In genomic region chr6:27829453-27830211, GRCh38 we compare ENCODE assay signal across 9 cellular contexts.
DNase-seq lines count a peak whose midpoint lies in the region; ATAC-seq, FAIRE-seq and TF ChIP-seq lines count a peak whose summit lies in the region.
"Had no signal": no experiment of that assay in that cellular context is flagged by ENCODE, and none has a peak within 500 bp of the region (broad histone marks: within the 10 kb centered on the region; RNA-seq: fewer than 3 reads in every experiment).

No MANE protein-coding gene starts in this region.

- no peaks in the 10 kb centered on the region for H3K79me2 ChIP-seq in keratinocyte (ENCODE audit: control insufficient read depth, insufficient read depth, low read length)

- DNase-seq in HFF-Myc (ENCODE audit: extremely low read depth, low read depth): no peak
- DNase-seq in activated naive CD4-positive, alpha-beta T cell treated with anti-CD3 and anti-CD28 coated beads, Interleukin-2, amount 50 U/mL, for 72 hours (ENCODE audit: low spot score in 2 of 2): no peak
- no peak for DNase-seq in keratinocyte (ENCODE audit: low read depth, low spot score)
- DNase-seq in HPDE6-E6E7 (ENCODE audit: extremely low spot score): no peak
- no peak for DNase-seq in stimulated activated CD4-positive, alpha-beta T cell treated with anti-CD3 and anti-CD28 coated beads, Interleukin-4, amount 100 ng/mL, for 4 hours
- no peak for DNase-seq in NCI-H187 (lab: John Stamatoyannopoulos, UW)
- no peak for DNase-seq in D341Med (ENCODE audit: low spot score)
- DNase-seq: GF-D8 had no signal

- H4K20me1 ChIP-seq in keratinocyte (ENCODE audit: control insufficient read depth, extremely low read depth, insufficient read depth, low read length): no peaks in the 10 kb centered on the region

- H2AFZ ChIP-seq in keratinocyte (ENCODE audit: control insufficient read depth, low read length): no peak overlapping the region

- H3K9ac ChIP-seq in keratinocyte (ENCODE audit: control insufficient read depth, extremely low read depth, insufficient read depth, low read length): peak overlapping the region; percentile 82

- H3K36me3 ChIP-seq in keratinocyte (ENCODE audit: control insufficient read depth in 2 of 2, extremely low read depth in 1 of 2, insufficient read depth in 2 of 2, low read length in 2 of 2): no peaks in the 10 kb centered on the region

- H3K4me3 ChIP-seq in HFF-Myc (replicated peaks; ENCODE audit: low read depth, low read length) (peak overlapping the region; percentile 60), keratinocyte (ENCODE audit: control insufficient read depth in 2 of 3, extremely low read depth in 1 of 3, insufficient read depth in 2 of 3, low read depth in 1 of 3, low read length in 3 of 3) (peak overlapping the region in 2 of 3 experiments; percentile 65 to 77)

- TF ChIP-seq CTCF in 22Rv1 (IDR thresholded peaks at IDR 0.05) (no peak), HFF-Myc (IDR thresholded peaks at IDR 0.05; ENCODE audit: low read depth, low read length, missing control alignments) (no peak), keratinocyte (optimal IDR thresholded peaks at IDR 0.05 in 1 of 3, IDR thresholded peaks at IDR 0.05 in 1 of 3, conservative IDR thresholded peaks at IDR 0.05 in 1 of 3; ENCODE audit: extremely low read depth in 1 of 3, insufficient read depth in 2 of 3, low read length in 3 of 3) (no peak)

- FAIRE-seq in keratinocyte (lab: Jason Lieb, UNC): no peak

- no peaks in the 10 kb centered on the region for H3K9me1 ChIP-seq in keratinocyte (ENCODE audit: control insufficient read depth, extremely low read depth, insufficient read depth, low read length)

- no peak for ATAC-seq in activated naive CD4-positive, alpha-beta T cell treated with anti-CD3 and anti-CD28 coated beads, Interleukin-2, amount 50 U/mL, for 72 hours

- H3K9me3 ChIP-seq in keratinocyte (ENCODE audit: control insufficient read depth, low read depth, low read length): no peaks in the 10 kb centered on the region

- peak overlapping the region; percentile 94 for H3K4me2 ChIP-seq in keratinocyte (ENCODE audit: control insufficient read depth, extremely low read depth, insufficient read depth, low read depth, low read length)

- dilution Hi-C loops in keratinocyte (cut with MboI; ENCODE audit: extremely low pct_ligation_motif_present, low sequenced_read_pairs): no loop called here

- H3K27ac Mint-ChIP-seq in activated naive CD4-positive, alpha-beta T cell treated with anti-CD3 and anti-CD28 coated beads, Interleukin-2, amount 50 U/mL, for 72 hours: peak overlapping the region; percentile 93 to 97

- H3K27ac ChIP-seq in 22Rv1 (peak overlapping the region; percentile 100), keratinocyte (ENCODE audit: control insufficient read depth, insufficient read depth, low read length) (peak overlapping the region; percentile 91)

- H3K4me1 ChIP-seq in keratinocyte (ENCODE audit: control insufficient read depth, extremely low read depth, insufficient read depth, low read length): peaks cover 12% of the 10 kb centered on the region

- H3K27me3 ChIP-seq in keratinocyte (ENCODE audit: control insufficient read depth, extremely low read depth, insufficient read depth, low read length): no peaks in the 10 kb centered on the region

- H3K9me3 Mint-ChIP-seq in activated naive CD4-positive, alpha-beta T cell treated with anti-CD3 and anti-CD28 coated beads, Interleukin-2, amount 50 U/mL, for 72 hours: no peaks in the 10 kb centered on the region

- peaks cover 0 to 21% of the 10 kb centered on the region in 2 donors for H3K36me3 Mint-ChIP-seq in activated naive CD4-positive, alpha-beta T cell treated with anti-CD3 and anti-CD28 coated beads, Interleukin-2, amount 50 U/mL, for 72 hours
